In the genomic region with DNA sequence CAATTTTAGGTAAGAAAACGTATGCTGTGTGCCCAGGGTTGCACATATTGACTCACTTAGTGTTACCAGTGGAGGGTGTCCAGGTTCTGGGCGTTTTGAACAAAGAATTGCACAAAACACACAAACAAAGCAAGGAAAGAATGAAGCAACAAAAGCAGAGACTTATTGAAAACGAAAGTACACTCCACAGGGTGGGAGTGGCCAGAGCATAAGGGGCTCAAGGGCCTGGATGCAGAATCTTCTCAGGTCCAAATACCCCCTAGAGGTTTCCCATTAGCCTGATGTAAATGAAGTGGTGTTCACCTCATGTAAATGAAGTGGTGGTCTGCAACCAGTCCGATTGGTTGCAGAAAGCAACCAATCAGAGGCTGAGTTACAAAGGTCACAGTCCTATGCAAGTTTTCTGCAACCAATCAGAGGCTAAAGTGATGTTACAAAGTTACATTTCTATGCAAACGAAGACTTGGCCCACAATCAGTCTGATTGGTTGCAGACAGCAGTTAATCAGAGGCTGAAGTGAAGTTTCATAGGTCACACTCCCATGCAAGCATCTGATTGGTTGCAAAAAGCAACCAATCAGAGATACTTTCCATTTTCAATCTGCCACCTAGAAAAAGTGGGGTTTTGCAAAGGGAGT, we compare ENCODE assay signal across 22 cellular contexts.
DNase-seq lines count a peak whose midpoint lies in the region; ATAC-seq and TF ChIP-seq lines count a peak whose summit lies in the region.
"Had no signal": no experiment of that assay in that cellular context is flagged by ENCODE, and none has a peak within 500 bp of the region (broad histone marks: within the 10 kb centered on the region; RNA-seq: fewer than 3 reads in every experiment).

No MANE protein-coding gene starts in this region.

- no peaks in the 10 kb centered on the region for H3K36me3 Mint-ChIP-seq in activated CD8-positive, alpha-beta T cell treated with anti-CD3 and anti-CD28 coated beads, Interleukin-2, amount 10 ng/mL, durations not matched to agents 7 days and 5 days (ENCODE audit: low read depth)
- H3K36me3 Mint-ChIP-seq: activated naive CD8-positive, alpha-beta T cell treated with anti-CD3 and anti-CD28 coated beads for 36 hours; brain; mesothelial cell of epicardium; stimulated activated naive B cell treated with anti-CD40 and anti-IgM and Interleukin-4, amounts not matched to agents 10 μg/mL and 1 μg/mL and 100 μg/mL, for 72 hours had no signal

- H3K36me3 ChIP-seq in Karpas-422 (ENCODE audit: insufficient read depth, low read length) = no peaks in the 10 kb centered on the region
- no peaks in the 10 kb centered on the region for H3K36me3 ChIP-seq in PC-9 (ENCODE audit: low read depth)
- no peaks in the 10 kb centered on the region for H3K36me3 ChIP-seq in lower lobe of right lung
- H3K36me3 ChIP-seq: gastrocnemius medialis, thyroid gland had no signal

- intact Hi-C loops in PC-9 (cut with micrococcal nuclease; ENCODE audit: unreplicated experiment) = no loop called here
- intact Hi-C loops in lower lobe of right lung (cut with DNase I) = no loop called here

- H3K27me3 ChIP-seq in Karpas-422 (ENCODE audit: low read length) (no peaks in the 10 kb centered on the region), PC-9 (ENCODE audit: insufficient read depth, low read depth) (no peaks in the 10 kb centered on the region), lower lobe of right lung (ENCODE audit: low read depth) (no peaks in the 10 kb centered on the region)
- H3K27me3 ChIP-seq: BLaER1 treated with 17β-estradiol and CSF1 and Interleukin-3, amounts not matched to agents 10 nM and 100 nM; gastrocnemius medialis; thyroid gland had no signal

- no peaks in the 10 kb centered on the region for H3F3A ChIP-seq in PC-9 (ENCODE audit: insufficient read depth, low read depth)

- POLR2A ChIA-PET in PC-9 (lab: Charles Lee; ENCODE audit: unreplicated experiment) = no interaction called here
- POLR2A ChIA-PET in RWPE1 (lab: Yijun Ruan, JAX; ENCODE audit: low non-redundant PET) = no interaction called here
- POLR2A ChIA-PET in activated CD8-positive, alpha-beta T cell treated with anti-CD3 and anti-CD28 coated beads, Interleukin-2, amount 10 ng/mL, durations not matched to agents 7 days and 5 days (lab: Charles Lee) = no interaction called here

- H3K9me3 Mint-ChIP-seq in activated CD8-positive, alpha-beta T cell treated with anti-CD3 and anti-CD28 coated beads, Interleukin-2, amount 10 ng/mL, durations not matched to agents 7 days and 5 days (ENCODE audit: insufficient read depth) = no peaks in the 10 kb centered on the region
- H3K9me3 Mint-ChIP-seq: activated naive CD8-positive, alpha-beta T cell treated with anti-CD3 and anti-CD28 coated beads for 36 hours; activated T-cell treated with anti-CD3 and anti-CD28 coated beads, Interleukin-2, amount 50 U/mL, for 24 hours; brain; dendritic cell treated with granulocyte-macrophage colony-stimulating factor and Interleukin-4, amounts not matched to agents 40 ng/mL and 50 ng/mL, for 4 days; mesothelial cell of epicardium; neural crest cell had no signal

- H3K27ac Mint-ChIP-seq in activated CD8-positive, alpha-beta T cell treated with anti-CD3 and anti-CD28 coated beads, Interleukin-2, amount 10 ng/mL, durations not matched to agents 7 days and 5 days = no peak overlapping the region
- H3K27ac Mint-ChIP-seq: activated naive CD8-positive, alpha-beta T cell treated with anti-CD3 and anti-CD28 coated beads for 36 hours; activated T-cell treated with anti-CD3 and anti-CD28 coated beads, Interleukin-2, amount 50 U/mL, for 24 hours; dendritic cell treated with granulocyte-macrophage colony-stimulating factor and Interleukin-4, amounts not matched to agents 40 ng/mL and 50 ng/mL, for 4 days; mesothelial cell of epicardium; stimulated activated naive B cell treated with anti-CD40 and anti-IgM and Interleukin-4, amounts not matched to agents 10 μg/mL and 1 μg/mL and 100 μg/mL, for 72 hours had no signal

- peak; percentile 15 to 73 for ATAC-seq in lower lobe of right lung
- no peak for ATAC-seq in activated CD8-positive, alpha-beta T cell treated with anti-CD3 and anti-CD28 coated beads, Interleukin-2, amount 10 ng/mL, durations not matched to agents 7 days and 5 days
- ATAC-seq: gastrocnemius medialis; left cardiac atrium; stimulated activated naive B cell treated with anti-CD40 and anti-IgM and Interleukin-4, amounts not matched to agents 10 μg/mL and 1 μg/mL and 100 μg/mL, for 72 hours had no signal

- H3K4me2 ChIP-seq in Karpas-422 (ENCODE audit: low read depth, low read length, poor library complexity, severe bottlenecking) = peak overlapping the region; percentile 30
- peak overlapping the region; percentile 58 for H3K4me2 ChIP-seq in PC-9

- H3K4me3 Mint-ChIP-seq in activated CD8-positive, alpha-beta T cell treated with anti-CD3 and anti-CD28 coated beads, Interleukin-2, amount 10 ng/mL, durations not matched to agents 7 days and 5 days = no peak overlapping the region
- H3K4me3 Mint-ChIP-seq: activated naive CD8-positive, alpha-beta T cell treated with anti-CD3 and anti-CD28 coated beads for 36 hours; activated T-cell treated with anti-CD3 and anti-CD28 coated beads, Interleukin-2, amount 50 U/mL, for 24 hours; brain; dendritic cell treated with granulocyte-macrophage colony-stimulating factor and Interleukin-4, amounts not matched to agents 40 ng/mL and 50 ng/mL, for 4 days; mesothelial cell of epicardium; neural crest cell; stimulated activated naive B cell treated with anti-CD40 and anti-IgM and Interleukin-4, amounts not matched to agents 10 μg/mL and 1 μg/mL and 100 μg/mL, for 72 hours had no signal

- H3K27me3 Mint-ChIP-seq in activated CD8-positive, alpha-beta T cell treated with anti-CD3 and anti-CD28 coated beads, Interleukin-2, amount 10 ng/mL, durations not matched to agents 7 days and 5 days (ENCODE audit: low read depth) = peaks cover 2% of the 10 kb centered on the region
- H3K27me3 Mint-ChIP-seq: activated naive CD8-positive, alpha-beta T cell treated with anti-CD3 and anti-CD28 coated beads for 36 hours; activated T-cell treated with anti-CD3 and anti-CD28 coated beads, Interleukin-2, amount 50 U/mL, for 24 hours; brain; dendritic cell treated with granulocyte-macrophage colony-stimulating factor and Interleukin-4, amounts not matched to agents 40 ng/mL and 50 ng/mL, for 4 days; stimulated activated naive B cell treated with anti-CD40 and anti-IgM and Interleukin-4, amounts not matched to agents 10 μg/mL and 1 μg/mL and 100 μg/mL, for 72 hours had no signal

- peaks cover 56% of the 10 kb centered on the region for H3K4me1 ChIP-seq in Karpas-422 (ENCODE audit: low read length)
- no peaks in the 10 kb centered on the region for H3K4me1 ChIP-seq in PC-9 (replicated peaks; ENCODE audit: insufficient read depth)
- H3K4me1 ChIP-seq in lower lobe of right lung = no peaks in the 10 kb centered on the region
- H3K4me1 ChIP-seq: gastrocnemius medialis had no signal

- CTCF ChIA-PET in PC-9 (lab: Charles Lee) = no interaction called here
- CTCF ChIA-PET in RWPE1 (lab: Yijun Ruan, JAX) = interaction anchor here (0.6 kb wide), 2 partner anchors 76 to 435 kb away, joined by 3 to 4 read pairs; no protein-coding TSS in a partner anchor
- CTCF ChIA-PET in activated CD8-positive, alpha-beta T cell treated with anti-CD3 and anti-CD28 coated beads, Interleukin-2, amount 10 ng/mL, durations not matched to agents 7 days and 5 days (lab: Charles Lee) = no interaction called here

- H3K4me1 Mint-ChIP-seq in activated CD8-positive, alpha-beta T cell treated with anti-CD3 and anti-CD28 coated beads, Interleukin-2, amount 10 ng/mL, durations not matched to agents 7 days and 5 days (ENCODE audit: low read depth) = peaks cover 15% of the 10 kb centered on the region

- H2AFZ ChIP-seq in Karpas-422 (ENCODE audit: low read length) (no peak overlapping the region; the same call in 1 of the 2 replicates), PC-9 (peak overlapping the region; percentile 15; the same call in 1 of the 2 replicates)

- H3K9me3 ChIP-seq in Karpas-422 (ENCODE audit: low read length) = no peaks in the 10 kb centered on the region; the same call in 1 of the 2 replicates
- no peaks in the 10 kb centered on the region for H3K9me3 ChIP-seq in PC-9 (ENCODE audit: insufficient read depth, low read depth)
- no peaks in the 10 kb centered on the region for H3K9me3 ChIP-seq in lower lobe of right lung
- H3K9me3 ChIP-seq: gastrocnemius medialis, thyroid gland had no signal

- no TSS peak for BruUV-seq in PC-9 (replicated peaks; lab: Mats Ljungman, UMichigan)

- DNase-seq in NCI-H2081 (lab: John Stamatoyannopoulos, UW) (peak; percentile 44 to 51), NCI-H2081 treated with DMSO at 0.1 percent for 48 hours (lab: John Stamatoyannopoulos, UW) (no peak), Karpas-422 (peak; percentile 58), PC-9 (no peak), lower lobe of right lung (no peak), NCI-H69 (lab: John Stamatoyannopoulos, UW) (no peak), RWPE1 (ENCODE audit: low spot score) (no peak)
- DNase-seq in activated CD8-positive, alpha-beta T cell treated with anti-CD3 and anti-CD28 coated beads, Interleukin-2, amount 10 ng/mL, durations not matched to agents 7 days and 5 days = no peak
- DNase-seq: activated CD4-positive, alpha-beta T cell treated with anti-CD3 and anti-CD28 coated beads, Interleukin-2, amount 50 U/mL, for 4 hours; activated naive CD8-positive, alpha-beta T cell treated with anti-CD3 and anti-CD28 coated beads for 36 hours; activated T-cell treated with anti-CD3 and anti-CD28 coated beads, Interleukin-2, amount 50 U/mL, for 24 hours; gastrocnemius medialis; left cardiac atrium; NCI-H187; stimulated activated naive B cell treated with anti-CD40 and anti-IgM and Interleukin-4, amounts not matched to agents 10 μg/mL and 1 μg/mL and 100 μg/mL, for 72 hours; SW 1271 had no signal

- H3K9me2 ChIP-seq in Karpas-422 (replicated peaks; ENCODE audit: insufficient read depth, low read length) = no peaks in the 10 kb centered on the region
- H3K9me2 ChIP-seq in PC-9 (ENCODE audit: insufficient read depth) = no peaks in the 10 kb centered on the region

- TF ChIP-seq CTCF in PC-9 (conservative IDR thresholded peaks at IDR 0.05) (no peak), lower lobe of right lung (IDR thresholded peaks at IDR 0.05) (no peak), RWPE1 (conservative IDR thresholded peaks at IDR 0.05; ENCODE audit: low read depth) (no peak)

- H3K4me3 ChIP-seq in Karpas-422 (ENCODE audit: low read length) (peak overlapping the region; percentile 29; the same call in 1 of the 2 replicates), PC-9 (peak overlapping the region; percentile 38; the same call in 1 of the 2 replicates), lower lobe of right lung (no peak overlapping the region)
- H3K4me3 ChIP-seq: BLaER1 treated with 17β-estradiol and CSF1 and Interleukin-3, amounts not matched to agents 10 nM and 100 nM; gastrocnemius medialis; thyroid gland had no signal

- H3K79me2 ChIP-seq in Karpas-422 (ENCODE audit: low read length) (no peaks in the 10 kb centered on the region), PC-9 (ENCODE audit: low read depth) (no peaks in the 10 kb centered on the region)

- H3K9ac ChIP-seq in Karpas-422 (ENCODE audit: low read length) = no peak overlapping the region
- H3K9ac ChIP-seq: BLaER1 treated with 17β-estradiol and CSF1 and Interleukin-3, amounts not matched to agents 10 nM and 100 nM had no signal

- peak overlapping the region; percentile 23; the same call in 1 of the 2 replicates for H3K27ac ChIP-seq in Karpas-422 (ENCODE audit: low read length)
- no peak overlapping the region for H3K27ac ChIP-seq in PC-9
- H3K27ac ChIP-seq in lower lobe of right lung = no peak overlapping the region
- H3K27ac ChIP-seq in RWPE1 = no peak overlapping the region
- H3K27ac ChIP-seq: BLaER1 treated with 17β-estradiol and CSF1 and Interleukin-3, amounts not matched to agents 10 nM and 100 nM; gastrocnemius medialis; thyroid gland had no signal

- H4K20me1 ChIP-seq in Karpas-422 (ENCODE audit: insufficient read depth, low read depth, low read length) (no peaks in the 10 kb centered on the region), PC-9 (ENCODE audit: insufficient read depth) (no peaks in the 10 kb centered on the region)
- H4K20me1 ChIP-seq: BLaER1 treated with 17β-estradiol and CSF1 and Interleukin-3, amounts not matched to agents 10 nM and 100 nM had no signal

Comparison
In these comparisons a context has a peak if more than half of its experiments do, and no peak if none do; other contexts are left out.
1. DNase-seq: peak in NCI-H2081 (2 of 2) and Karpas-422 (single experiment); none in NCI-H2081 treated with DMSO at 0.1 percent for 48 hours (single experiment), PC-9 (0 of 2), lower lobe of right lung (single experiment), NCI-H69 (single experiment), RWPE1 (single experiment) and activated CD8-positive, alpha-beta T cell treated with anti-CD3 and anti-CD28 coated beads, Interleukin-2, amount 10 ng/mL, durations not matched to agents 7 days and 5 days (single experiment).